ENCODE assay signal across 8 cellular contexts in genomic region chr3:52536369-52537164, GRCh38. TPM values are rescaled to one million over a fixed set of nuclear protein-coding genes. Genes with fewer than 3 reads are reported as not detected.
DNase-seq lines count a peak whose midpoint lies in the region; TF ChIP-seq lines count a peak whose summit lies in the region.

Gene UQCC5 (plus strand): TSS chr3:52536605. CDS start chr3:52536756, 151 bp downstream.

- peak; percentile 96 for DNase-seq in GM04504 (ENCODE audit: low read depth)
- peak; percentile 87 for DNase-seq in HFF-Myc (ENCODE audit: extremely low read depth, low read depth)
- DNase-seq in MV-4-11 (lab: John Stamatoyannopoulos, UW), result peak; percentile 98
- DNase-seq in SJSA1 (ENCODE audit: low read depth in 1 of 2, low spot score in 2 of 2), result peak; percentile 92 to 97
- peak; percentile 99 for DNase-seq in activated naive CD4-positive, alpha-beta T cell treated with Interleukin-2 at 50 U/mL for 16 hours
- peak; percentile 96 for DNase-seq in foreskin melanocyte
- DNase-seq in stromal cell of bone marrow (ENCODE audit: low read depth), result peak; percentile 97

- TF ChIP-seq CTCF in HFF-Myc (IDR thresholded peaks at IDR 0.05; ENCODE audit: low read depth, low read length, missing control alignments), result no peak

- H3K4me3 ChIP-seq in HFF-Myc (replicated peaks; ENCODE audit: low read depth, low read length) (peak within 1 kb of the TSS; percentile 97), SJSA1 (peak within 1 kb of the TSS; percentile 52), neuron (ENCODE audit: low read length) (peak within 1 kb of the TSS; percentile 56)

- H2AFZ ChIP-seq in neuron (ENCODE audit: low read depth, low read length), result peak within 1 kb of the TSS; percentile 14

- H3K36me3 ChIP-seq in SJSA1 (peaks cover 26% of the 10 kb centered on the region), neuron (ENCODE audit: insufficient read depth, low read length) (peaks cover 14% of the 10 kb centered on the region)

- H3K27ac ChIP-seq in SJSA1, result peak within 1 kb of the TSS; percentile 2; the same call in 1 of the 2 replicates

- H3K9me3 ChIP-seq in SJSA1 (replicated peaks), result no peaks in the 10 kb centered on the region
- H3K9me3 ChIP-seq in neuron (ENCODE audit: low read length), result no peaks in the 10 kb centered on the region

- H3K4me1 ChIP-seq in SJSA1 (replicated peaks), result peaks cover 31% of the 10 kb centered on the region
- peaks cover 20% of the 10 kb centered on the region for H3K4me1 ChIP-seq in neuron (ENCODE audit: insufficient read depth, low read length)

- no peaks in the 10 kb centered on the region for H3K27me3 ChIP-seq in SJSA1 (replicated peaks)
- no peaks in the 10 kb centered on the region for H3K27me3 ChIP-seq in neuron (ENCODE audit: insufficient read depth, low read length)

RNA-seq across cellular contexts. Expression of gene UQCC5, which starts in this region (rescaled TPM):
- 1.1 and 37.2 TPM in 2 replicates for total RNA-seq in SJSA1 (2014; rRNA removed; shearing (Covaris generic))

Comparison
In these comparisons a context has a peak if more than half of its experiments do, and no peak if none do; other contexts are left out.
1. Peak in every context shown above with its lines: DNase-seq, H3K4me3 ChIP-seq and H3K27ac ChIP-seq.